In the genomic region with DNA sequence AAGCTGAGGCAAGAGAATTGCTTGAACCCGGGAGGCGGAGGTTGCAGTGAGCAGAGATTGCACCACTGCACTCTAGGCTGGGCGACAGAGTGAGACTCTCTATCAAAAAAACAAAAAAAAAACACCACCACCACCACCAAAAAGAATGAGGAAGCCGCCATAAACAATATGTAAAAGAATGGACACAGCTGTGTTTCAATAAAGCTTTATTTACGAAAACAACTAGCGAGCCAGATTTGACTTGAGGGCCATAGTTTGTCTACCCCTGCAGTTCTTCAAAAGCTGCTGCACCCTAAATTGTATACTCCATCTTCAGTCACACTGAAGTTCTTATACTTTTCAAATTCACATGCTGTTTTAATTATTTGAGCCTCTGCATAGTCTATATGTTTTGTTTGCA, we compare ENCODE assay signal across 35 cellular contexts.
"Had no signal": no experiment of that assay in that cellular context is flagged by ENCODE, and none has a peak within 500 bp of the region (broad histone marks: within the 10 kb centered on the region; RNA-seq: fewer than 3 reads in every experiment).

No MANE protein-coding gene starts in this region.

- H3K4me3 ChIP-seq: MG63 had no signal

- H3K27me3 ChIP-seq: MG63 had no signal

- DNase-seq: Karpas-422, Kasumi-1, MG63, MM.1S, MV-4-11, NCI-H1048, NCI-H1092, NCI-H1092 treated with DMSO at 0.1 percent for 48 hours, NCI-H1105, NCI-H1105 treated with DMSO at 0.1 percent for 48 hours, NCI-H1417, NCI-H1417 treated with DMSO at 0.1 percent for 48 hours, NCI-H1436, NCI-H1436 treated with DMSO at 0.1 percent for 48 hours, NCI-H146, NCI-H1694, NCI-H1694 treated with DMSO at 0.1 percent for 48 hours, NCI-H187, NCI-H187 treated with DMSO at 0.1 percent for 48 hours, NCI-H1930, NCI-H2029, NCI-H2029 treated with DMSO at 0.1 percent for 48 hours, NCI-H2081, NCI-H2081 treated with DMSO at 0.1 percent for 48 hours, NCI-H2107, NCI-H2171, NCI-H2171 treated with DMSO at 0.1 percent for 48 hours, NCI-H2227 treated with DMSO at 0.1 percent for 48 hours, NCI-H226, NCI-H345, NCI-H446, NCI-H446 treated with DMSO at 0.1 percent for 48 hours, NCI-H510A, NCI-H510A treated with DMSO at 0.1 percent for 48 hours, NCI-H524 had no signal

- H3K36me3 ChIP-seq: MG63 had no signal
